Comparison of ENCODE assay signal across 17 cellular contexts in genomic region chr12:64036414-64036813, GRCh38.
"Had no signal": no experiment of that assay in that cellular context is flagged by ENCODE, and none has a peak within 500 bp of the region (broad histone marks: within the 10 kb centered on the region; RNA-seq: fewer than 3 reads in every experiment).

No MANE protein-coding gene starts in this region.

- H3K27ac ChIP-seq: colonic mucosa, gastrocnemius medialis, upper lobe of right lung had no signal

- ATAC-seq: gastrocnemius medialis, left lobe of liver, upper lobe of right lung had no signal

- H3K27me3 ChIP-seq: colonic mucosa, gastrocnemius medialis, upper lobe of right lung had no signal

- H3K9me3 ChIP-seq: colonic mucosa, gastrocnemius medialis, upper lobe of right lung had no signal

- DNase-seq: activated CD4-positive, alpha-beta T cell treated with anti-CD3 and anti-CD28 coated beads, Interleukin-2, amount 50 U/mL, for 4 hours; activated gamma-delta T cell; caudate nucleus; colonic mucosa; endodermal cell; gastrocnemius medialis; head of caudate nucleus; kidney; nephron progenitor cell; nucleus accumbens; stimulated activated CD4-positive, alpha-beta T cell treated with anti-CD3 and anti-CD28 coated beads, Interleukin-12 subunit alpha, Interleukin-12 subunit beta, amount 100 ng/mL, for 4 hours; stimulated activated CD4-positive, alpha-beta T cell treated with anti-CD3 and anti-CD28 coated beads, Interleukin-1b, Interleukin-23, amount 100 ng/mL, for 48 hours; stimulated activated CD8-positive, alpha-beta memory T cell treated with anti-CD3 and anti-CD28 coated beads, Interleukin-4, amount 100 ng/mL, for 48 hours; stimulated activated naive CD4-positive, alpha-beta T cell; upper lobe of right lung had no signal

- H3K4me1 ChIP-seq: colonic mucosa, upper lobe of right lung had no signal

- H3K4me3 ChIP-seq: colonic mucosa, gastrocnemius medialis, lung, upper lobe of right lung had no signal

- H3K36me3 ChIP-seq: colonic mucosa, gastrocnemius medialis, upper lobe of right lung had no signal
